Comparison of ENCODE assay signal across 1 cellular context in genomic region chr6:166156942-166157341, GRCh38.
TF ChIP-seq lines count a peak whose summit lies in the region.

No MANE protein-coding gene starts in this region.

TF ChIP-seq in SK-N-SH treated with all-trans-retinoic acid at 6 μM for 48 hours, 23 proteins besides CTCF, POLR2A, EP300 and RAD21 (continued from another document):
- TF ChIP-seq, protein P1, sequence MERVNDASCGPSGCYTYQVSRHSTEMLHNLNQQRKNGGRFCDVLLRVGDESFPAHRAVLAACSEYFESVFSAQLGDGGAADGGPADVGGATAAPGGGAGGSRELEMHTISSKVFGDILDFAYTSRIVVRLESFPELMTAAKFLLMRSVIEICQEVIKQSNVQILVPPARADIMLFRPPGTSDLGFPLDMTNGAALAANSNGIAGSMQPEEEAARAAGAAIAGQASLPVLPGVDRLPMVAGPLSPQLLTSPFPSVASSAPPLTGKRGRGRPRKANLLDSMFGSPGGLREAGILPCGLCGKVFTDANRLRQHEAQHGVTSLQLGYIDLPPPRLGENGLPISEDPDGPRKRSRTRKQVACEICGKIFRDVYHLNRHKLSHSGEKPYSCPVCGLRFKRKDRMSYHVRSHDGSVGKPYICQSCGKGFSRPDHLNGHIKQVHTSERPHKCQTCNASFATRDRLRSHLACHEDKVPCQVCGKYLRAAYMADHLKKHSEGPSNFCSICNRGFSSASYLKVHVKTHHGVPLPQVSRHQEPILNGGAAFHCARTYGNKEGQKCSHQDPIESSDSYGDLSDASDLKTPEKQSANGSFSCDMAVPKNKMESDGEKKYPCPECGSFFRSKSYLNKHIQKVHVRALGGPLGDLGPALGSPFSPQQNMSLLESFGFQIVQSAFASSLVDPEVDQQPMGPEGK (CRISPR knock-in tag; IDR thresholded peaks at IDR 0.05; ENCODE audit: borderline replicate concordance): no peak
